In genomic region chr7:144438759-144439158, GRCh38 we compare ENCODE assay signal across 1 cellular context.
A peak's percentile ranks its signal among the peaks of the same experiment; 100 is the strongest.
TF ChIP-seq lines count a peak whose summit lies in the region.

No MANE protein-coding gene starts in this region.

TF ChIP-seq in HepG2, 621 proteins besides CTCF, POLR2A, EP300 and RAD21:
- TF ChIP-seq SMAD3 (CRISPR knock-in tag; IDR thresholded peaks at IDR 0.05) (no peak), CEBPG (CRISPR knock-in tag; IDR thresholded peaks at IDR 0.05) (0 out of 2 replicates have a peak, but pooled peaks have one; percentile 19), RFXAP (CRISPR knock-in tag; IDR thresholded peaks at IDR 0.05; ENCODE audit: borderline replicate concordance) (no peak), SALL1 (CRISPR knock-in tag; IDR thresholded peaks at IDR 0.05) (peak; percentile 35; the same call in 1 of the 2 replicates), ZBTB34 (CRISPR knock-in tag; IDR thresholded peaks at IDR 0.05) (0 out of 2 replicates have a peak, but pooled peaks have one; percentile 19), ESRRA (CRISPR knock-in tag; IDR thresholded peaks at IDR 0.05; ENCODE audit: low read depth) (peak; percentile 85; the same call in 1 of the 2 replicates), NR2F6 (IDR thresholded peaks at IDR 0.05) (no peak), NR2F6 (CRISPR knock-in tag; IDR thresholded peaks at IDR 0.05) (peak; percentile 31; the same call in 1 of the 2 replicates), HDAC1 (CRISPR knock-in tag; IDR thresholded peaks at IDR 0.05) (no peak), ZNF317 (CRISPR knock-in tag; IDR thresholded peaks at IDR 0.05) (0 out of 2 replicates have a peak, but pooled peaks have one; percentile 35), HMG20A (CRISPR knock-in tag; IDR thresholded peaks at IDR 0.05; ENCODE audit: borderline replicate concordance) (peak; percentile 77; the same call in 1 of the 2 replicates), ZNF343 (CRISPR knock-in tag; IDR thresholded peaks at IDR 0.05) (no peak), FOSL2 (CRISPR knock-in tag; IDR thresholded peaks at IDR 0.05) (peak; percentile 71), SOX6 (IDR thresholded peaks at IDR 0.05) (no peak), SOX6 (CRISPR knock-in tag; IDR thresholded peaks at IDR 0.05) (peak; percentile 29; the same call in 1 of the 2 replicates), NCOA2 (CRISPR knock-in tag; IDR thresholded peaks at IDR 0.05) (0 out of 2 replicates have a peak, but pooled peaks have one; percentile 29), RARA (CRISPR knock-in tag; IDR thresholded peaks at IDR 0.05) (peak; percentile 83), SOX13 (IDR thresholded peaks at IDR 0.05) (no peak), SOX13 (CRISPR knock-in tag; conservative IDR thresholded peaks at IDR 0.05 in 1 of 2, IDR thresholded peaks at IDR 0.05 in 1 of 2) (peak in 1 of 2 experiments; percentile 32; a peak in 1 of 4 replicates), HNF4A (CRISPR knock-in tag; IDR thresholded peaks at IDR 0.05) (peak; percentile 80), RXRA (CRISPR knock-in tag; IDR thresholded peaks at IDR 0.05) (peak; percentile 49; the same call in 1 of the 2 replicates), ZNF282 (IDR thresholded peaks at IDR 0.05; ENCODE audit: partially characterized antibody) (no peak), SKI (IDR thresholded peaks at IDR 0.05; ENCODE audit: partially characterized antibody) (peak; percentile 49), FOXA3 (CRISPR knock-in tag; IDR thresholded peaks at IDR 0.05) (peak; percentile 46; the same call in 1 of the 2 replicates), ZNF644 (CRISPR knock-in tag; IDR thresholded peaks at IDR 0.05; ENCODE audit: low read depth) (peak; percentile 64; the same call in 1 of the 2 replicates), ZNF580 (CRISPR knock-in tag; IDR thresholded peaks at IDR 0.05; ENCODE audit: borderline replicate concordance, low read depth) (no peak), TFDP2 (CRISPR knock-in tag; IDR thresholded peaks at IDR 0.05) (no peak), BCL6 (CRISPR knock-in tag; IDR thresholded peaks at IDR 0.05) (0 out of 2 replicates have a peak, but pooled peaks have one; percentile 21), ZMYM4 (CRISPR knock-in tag; IDR thresholded peaks at IDR 0.05) (0 out of 2 replicates have a peak, but pooled peaks have one; percentile 31), PITX1 (CRISPR knock-in tag; IDR thresholded peaks at IDR 0.05) (peak; percentile 49; the same call in 1 of the 2 replicates), FOXJ3 (CRISPR knock-in tag; IDR thresholded peaks at IDR 0.05; ENCODE audit: borderline replicate concordance) (no peak), ARID5B (CRISPR knock-in tag; IDR thresholded peaks at IDR 0.05) (peak; percentile 72), MAX (IDR thresholded peaks at IDR 0.05) (no peak), ZBTB44 (CRISPR knock-in tag; IDR thresholded peaks at IDR 0.05) (no peak)
